ENCODE assay signal across 20 cellular contexts in genomic region chr2:175449616-175450015, GRCh38.
"Had no signal": no experiment of that assay in that cellular context is flagged by ENCODE, and none has a peak within 500 bp of the region (broad histone marks: within the 10 kb centered on the region; RNA-seq: fewer than 3 reads in every experiment).

No MANE protein-coding gene starts in this region.

- H3K36me3 Mint-ChIP-seq: activated naive CD4-positive, alpha-beta T cell treated with anti-CD3 and anti-CD28 coated beads, Interleukin-2, amount 10 ng/mL, durations not matched to agents 7 days and 5 days; activated naive CD8-positive, alpha-beta T cell treated with anti-CD3 and anti-CD28 coated beads, Interleukin-2, amount 10 ng/mL, durations not matched to agents 7 days and 5 days had no signal

- H3K9me3 ChIP-seq: adrenal gland had no signal

- H3K27me3 Mint-ChIP-seq: activated naive CD4-positive, alpha-beta T cell treated with anti-CD3 and anti-CD28 coated beads, Interleukin-2, amount 10 ng/mL, durations not matched to agents 7 days and 5 days; activated naive CD8-positive, alpha-beta T cell treated with anti-CD3 and anti-CD28 coated beads, Interleukin-2, amount 10 ng/mL, durations not matched to agents 7 days and 5 days had no signal

- H3K36me3 ChIP-seq: adrenal gland had no signal

- H3K9me3 Mint-ChIP-seq: activated CD8-positive, alpha-beta T cell treated with anti-CD3 and anti-CD28 coated beads for 36 hours; activated naive CD4-positive, alpha-beta T cell treated with anti-CD3 and anti-CD28 coated beads, Interleukin-2, amount 10 ng/mL, durations not matched to agents 7 days and 5 days; activated naive CD8-positive, alpha-beta T cell treated with anti-CD3 and anti-CD28 coated beads, Interleukin-2, amount 10 ng/mL, durations not matched to agents 7 days and 5 days; activated T-helper 2 cell treated with anti-CD3 and anti-CD28 coated beads, Interferon-gamma antibody, Interleukin-2, Interleukin-4, amounts not matched to agents 10 μg/mL and 5 μg/mL and 100 μg/mL, durations not matched to agents 14 hours and 24 hours and 36 hours; T-helper 1 cell treated with Interleukin-12 subunit alpha and Interleukin-12 subunit beta and Interleukin-4 antibody, amounts not matched to agents 30 μg/mL and 1 μg/mL, for 36 hours had no signal

- H3K4me3 Mint-ChIP-seq: activated CD8-positive, alpha-beta T cell treated with anti-CD3 and anti-CD28 coated beads for 36 hours; activated naive CD4-positive, alpha-beta T cell treated with anti-CD3 and anti-CD28 coated beads, Interleukin-2, amount 10 ng/mL, durations not matched to agents 7 days and 5 days; activated naive CD8-positive, alpha-beta T cell treated with anti-CD3 and anti-CD28 coated beads, Interleukin-2, amount 10 ng/mL, durations not matched to agents 7 days and 5 days; activated T-cell treated with anti-CD3 and anti-CD28 coated beads, Interleukin-2, amount 50 U/mL, for 72 hours; T-helper 1 cell treated with Interleukin-12 subunit alpha and Interleukin-12 subunit beta and Interleukin-4 antibody, amounts not matched to agents 30 μg/mL and 1 μg/mL, for 36 hours had no signal

- DNase-seq: activated CD4-positive, alpha-beta T cell treated with anti-CD3 and anti-CD28 coated beads for 4 hours; activated CD8-positive, alpha-beta memory T cell treated with anti-CD3 and anti-CD28 coated beads, Interleukin-2, amount 50 U/mL, for 4 hours; activated CD8-positive, alpha-beta T cell treated with anti-CD3 and anti-CD28 coated beads for 36 hours; activated gamma-delta T cell treated with Interleukin-2 at 50 U/mL for 16 hours; activated naive CD4-positive, alpha-beta T cell treated with anti-CD3 and anti-CD28 coated beads, Interleukin-2, amount 10 ng/mL, durations not matched to agents 7 days and 5 days; activated naive CD8-positive, alpha-beta T cell treated with anti-CD3 and anti-CD28 coated beads, Interleukin-2, amount 10 ng/mL, durations not matched to agents 7 days and 5 days; activated T-cell treated with anti-CD3 and anti-CD28 coated beads, Interleukin-2, amount 50 U/mL, for 72 hours; adrenal gland; anterior cingulate cortex; caudate nucleus; Karpas-422; MM.1S; NCI-H1436; NCI-H2029 treated with DMSO at 0.1 percent for 48 hours; NCI-H226; PC-3; SHP77 treated with DMSO at 0.1 percent for 48 hours had no signal

- H3K4me1 Mint-ChIP-seq: activated naive CD4-positive, alpha-beta T cell treated with anti-CD3 and anti-CD28 coated beads, Interleukin-2, amount 10 ng/mL, durations not matched to agents 7 days and 5 days had no signal

- ATAC-seq: activated CD4-positive, CD25-positive, alpha-beta regulatory T cell treated with anti-CD3 and anti-CD28 coated beads, Interleukin-2, amount 50 U/mL, for 24 hours; activated CD8-positive, alpha-beta T cell treated with anti-CD3 and anti-CD28 coated beads for 36 hours; activated T-cell treated with anti-CD3 and anti-CD28 coated beads, Interleukin-2, amount 50 U/mL, for 72 hours; PC-3 had no signal

- H3K4me1 ChIP-seq: adrenal gland had no signal

- H3K4me3 ChIP-seq: adrenal gland had no signal

- H3K27ac Mint-ChIP-seq: activated CD8-positive, alpha-beta T cell treated with anti-CD3 and anti-CD28 coated beads for 36 hours; activated naive CD4-positive, alpha-beta T cell treated with anti-CD3 and anti-CD28 coated beads, Interleukin-2, amount 10 ng/mL, durations not matched to agents 7 days and 5 days; activated naive CD8-positive, alpha-beta T cell treated with anti-CD3 and anti-CD28 coated beads, Interleukin-2, amount 10 ng/mL, durations not matched to agents 7 days and 5 days; activated T-cell treated with anti-CD3 and anti-CD28 coated beads, Interleukin-2, amount 50 U/mL, for 72 hours; activated T-helper 2 cell treated with anti-CD3 and anti-CD28 coated beads, Interferon-gamma antibody, Interleukin-2, Interleukin-4, amounts not matched to agents 10 μg/mL and 5 μg/mL and 100 μg/mL, durations not matched to agents 14 hours and 24 hours and 36 hours; T-helper 1 cell treated with Interleukin-12 subunit alpha and Interleukin-12 subunit beta and Interleukin-4 antibody, amounts not matched to agents 30 μg/mL and 1 μg/mL, for 36 hours had no signal

- H3K27me3 ChIP-seq: adrenal gland had no signal

- H3K27ac ChIP-seq: adrenal gland had no signal
